In genomic region chr19:48513289-48514122, GRCh38 we compare ENCODE assay signal across 8 cellular contexts. TPM values are rescaled to one million over a fixed set of nuclear protein-coding genes. Genes with fewer than 3 reads are reported as not detected.
DNase-seq lines count a peak whose midpoint lies in the region; ATAC-seq and TF ChIP-seq lines count a peak whose summit lies in the region.

No MANE protein-coding gene starts in this region.

- H3K27ac ChIP-seq in HEK293 (ENCODE audit: extremely low read depth, low read depth, low read length) = no peak overlapping the region; the same call in 1 of the 2 replicates
- H3K27ac ChIP-seq in right lobe of liver = no peak overlapping the region

- H3K4me3 ChIP-seq in HEK293 (ENCODE audit: low read depth, low read length) = peak overlapping the region; percentile 61
- H3K4me3 ChIP-seq in right lobe of liver = peak overlapping the region; percentile 27 to 60 (median 47)

- peak; percentile 22; the same call in 1 of the 2 replicates for TF ChIP-seq CTCF in HEK293 (tag by site-specific recombination; IDR thresholded peaks at IDR 0.05)
- TF ChIP-seq CTCF in right lobe of liver (IDR thresholded peaks at IDR 0.05) = no peak

- H3K27me3 ChIP-seq in right lobe of liver = peaks cover 0 to 12% of the 10 kb centered on the region in 2 donors

- POLR2A ChIA-PET in HEK293 (lab: Yijun Ruan, JAX) = interaction anchor here (0.6 to 1.7 kb wide), 11 partner anchors 10 to 106 kb away, joined by 3 to 10 read pairs (median 4); partner anchors contain the start of genes RPL18 and SPHK2

- H3K9me3 ChIP-seq in HEK293 (ENCODE audit: control insufficient read depth, insufficient read depth, low read depth, low read length) (no peaks in the 10 kb centered on the region), right lobe of liver (no peaks in the 10 kb centered on the region)

- DNase-seq in COLO668 (lab: John Stamatoyannopoulos, UW; ENCODE audit: unreplicated experiment) (peak; percentile 63), NCI-H510A (lab: John Stamatoyannopoulos, UW) (peak; percentile 47), dermis blood vessel endothelial cell (peak; percentile 74), right lobe of liver (peak; percentile 54 to 72 (median 66))
- peak; percentile 71 to 72 for DNase-seq in activated CD4-positive, alpha-beta T cell treated with anti-CD3 and anti-CD28 coated beads for 4 hours
- peak in 2 of 3 donors; percentile 47 to 53 for DNase-seq in stimulated activated CD4-positive, alpha-beta T cell treated with anti-CD3 and anti-CD28 coated beads, TNF-alpha, amount 100 ng/mL, for 1 hour (ENCODE audit: low read depth in 3 of 3, low spot score in 1 of 3)

- TF ChIP-seq POLR2A in right lobe of liver (IDR thresholded peaks at IDR 0.05) = no peak

- H3K4me1 ChIP-seq in HEK293 (ENCODE audit: control insufficient read depth, insufficient read depth, low read length) (no peaks in the 10 kb centered on the region), right lobe of liver (peaks cover 0 to 3% (median 0%) of the 10 kb centered on the region in 4 donors)

- CTCF ChIA-PET in HEK293 (lab: Yijun Ruan, JAX) = interaction anchor here (0.9 to 1.3 kb wide), 2 partner anchors 23 to 70 kb away, joined by 4 read pairs; no protein-coding TSS in a partner anchor

- peak; percentile 77 to 90 (median 79) for ATAC-seq in right lobe of liver
- ATAC-seq in HG03565 (IDR thresholded peaks at IDR 0.05; ENCODE audit: unreplicated experiment) = no peak

- intact Hi-C loops in right lobe of liver (cut with DNase I) = no loop called here

- WGBS in right lobe of liver (ENCODE audit: insufficient coverage, low coverage, low lambda C conversion rate, missing lambda C conversion rate) = 4% methylated on average over 21 of the region's 54 CpGs

- H3K36me3 ChIP-seq in HEK293 (ENCODE audit: control insufficient read depth in 2 of 2, insufficient read depth in 1 of 2, low read length in 2 of 2) = no peaks in the 10 kb centered on the region
- no peaks in the 10 kb centered on the region for H3K36me3 ChIP-seq in right lobe of liver

TF ChIP-seq in HEK293, 187 proteins besides CTCF, POLR2A, EP300 and RAD21 (continues in another document):
- no peak for TF ChIP-seq ZNF791 (tag by site-specific recombination; IDR thresholded peaks at IDR 0.05)
- TF ChIP-seq HOXD13 (CRISPR knock-in tag; IDR thresholded peaks at IDR 0.05; ENCODE audit: borderline replicate concordance) = no peak
- TF ChIP-seq ZNF621 (tag by site-specific recombination; IDR thresholded peaks at IDR 0.05) = no peak
- 0 out of 2 replicates have a peak, but pooled peaks have one; percentile 11 for TF ChIP-seq ZBTB6 (tag by site-specific recombination; IDR thresholded peaks at IDR 0.05)
- no peak for TF ChIP-seq ZNF792 (tag by site-specific recombination; IDR thresholded peaks at IDR 0.05)
- no peak for TF ChIP-seq ZNF211 (tag by site-specific recombination; IDR thresholded peaks at IDR 0.05; ENCODE audit: low read depth)
- TF ChIP-seq ZBTB21 (tag by site-specific recombination; IDR thresholded peaks at IDR 0.05) = no peak
- peak; percentile 99 for TF ChIP-seq PATZ1 (tag by site-specific recombination; IDR thresholded peaks at IDR 0.05)
- no peak for TF ChIP-seq ZSCAN16 (tag by site-specific recombination; IDR thresholded peaks at IDR 0.05)
- peak; percentile 85 for TF ChIP-seq HIC1 (tag by site-specific recombination; IDR thresholded peaks at IDR 0.05)
- no peak for TF ChIP-seq TSHZ1 (tag by site-specific recombination; IDR thresholded peaks at IDR 0.05; ENCODE audit: borderline replicate concordance)
- no peak for TF ChIP-seq ZSCAN23 (tag by site-specific recombination; IDR thresholded peaks at IDR 0.05)

RNA-seq across cellular contexts. Expression of gene LMTK3, which starts 1.9 kb away (rescaled TPM):
- 0.14 TPM in 1 of 2 replicates, not detected in the other for total RNA-seq in dermis blood vessel endothelial cell
- under 1 TPM in 5 of 6 experiments, not detected in 1; 0.09 to 0.31 (median 0.12) TPM for total RNA-seq in right lobe of liver

RNA-seq across cellular contexts. Expression of gene SULT2B1, which starts 38.5 kb away (rescaled TPM):
- total RNA-seq in dermis blood vessel endothelial cell (0.42 TPM in 1 of 2 replicates, not detected in the other), right lobe of liver (under 1 TPM in 1 of 6 experiments, not detected in 5; 0.61 TPM)

RNA-seq across cellular contexts. Expression of gene CYTH2, which starts 44.3 kb away (rescaled TPM):
- total RNA-seq in dermis blood vessel endothelial cell (63.1 and 89.0 TPM in 2 replicates), right lobe of liver (10 to 100 TPM in 5 of 6 experiments, 1 to 10 TPM in 1; 7.7 to 22.7 (median 13.5) TPM)

RNA-seq across cellular contexts. Expression of gene KCNJ14, which starts 58.1 kb away (rescaled TPM):
- total RNA-seq in dermis blood vessel endothelial cell (0.33 and 0.51 TPM in 2 replicates), right lobe of liver (under 1 TPM; 0.22 to 0.44 (median 0.31) TPM)
